In the genomic region with DNA sequence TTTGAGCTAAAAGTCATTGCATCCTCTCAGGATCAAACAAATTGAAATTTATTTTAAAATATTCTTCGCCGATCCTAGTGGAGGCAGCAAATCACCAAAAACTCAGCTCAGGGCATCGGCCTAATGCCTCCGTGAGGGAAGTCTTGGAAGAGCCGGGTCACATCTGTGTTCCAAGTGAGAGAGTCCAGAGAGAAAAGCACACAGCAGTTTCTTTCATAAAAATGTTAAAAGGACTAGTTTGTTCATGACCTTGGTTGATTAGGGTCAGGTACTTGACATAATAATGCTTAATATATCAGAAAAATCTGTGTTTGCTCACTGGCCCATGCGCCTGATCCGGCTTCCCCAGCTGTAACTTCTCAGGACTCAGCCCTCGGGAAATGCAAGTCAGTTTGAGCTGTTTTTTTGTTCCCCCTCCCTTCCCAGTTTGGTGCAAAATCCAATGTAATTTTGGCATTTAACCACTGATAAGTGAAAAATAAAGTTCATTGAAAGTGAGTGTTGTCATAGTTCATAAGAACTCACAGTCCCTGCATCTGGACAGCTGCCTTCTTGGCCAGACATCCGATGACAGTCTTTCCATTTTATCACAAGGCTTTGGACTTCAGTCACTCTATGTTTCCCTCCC, we compare ENCODE assay signal across 10 cellular contexts.
DNase-seq lines count a peak whose midpoint lies in the region; ATAC-seq and TF ChIP-seq lines count a peak whose summit lies in the region.
"Had no signal": no experiment of that assay in that cellular context is flagged by ENCODE, and none has a peak within 500 bp of the region (broad histone marks: within the 10 kb centered on the region; RNA-seq: fewer than 3 reads in every experiment).

No MANE protein-coding gene starts in this region.

- H3K36me3 Mint-ChIP-seq in activated CD4-positive, alpha-beta memory T cell treated with anti-CD3 and anti-CD28 coated beads for 36 hours: no peaks in the 10 kb centered on the region
- H3K36me3 Mint-ChIP-seq: activated naive CD8-positive, alpha-beta T cell treated with anti-CD3 and anti-CD28 coated beads for 36 hours had no signal

- H3K9ac ChIP-seq in parathyroid adenoma: no peak overlapping the region

- in situ Hi-C loops in Caki2 (cut with HindIII; ENCODE audit: low pct_unique_long_range_greater_than_20kb, low sequenced_read_pairs): no loop called here

- no peak overlapping the region for H3K4me3 Mint-ChIP-seq in activated CD4-positive, alpha-beta memory T cell treated with anti-CD3 and anti-CD28 coated beads for 36 hours
- H3K4me3 Mint-ChIP-seq: activated naive CD8-positive, alpha-beta T cell treated with anti-CD3 and anti-CD28 coated beads for 36 hours had no signal

- no peaks in the 10 kb centered on the region for H3K79me2 ChIP-seq in parathyroid adenoma

- no peak for ATAC-seq in RWPE2 (ENCODE audit: low read depth)
- peak; percentile 78 to 85 (median 82) for ATAC-seq in heart left ventricle
- no peak for ATAC-seq in HG02798 (IDR thresholded peaks at IDR 0.05; ENCODE audit: poor library complexity, unreplicated experiment)
- ATAC-seq in GM18519 (IDR thresholded peaks at IDR 0.05; ENCODE audit: low FRiP score, unreplicated experiment): no peak

- intact Hi-C loops in heart left ventricle (cut with DNase I): loop anchor here in 8 of 10 donors (1.0 to 10.0 kb wide), 7 partner anchors 74 to 516 kb away; partner anchors contain the start of gene DYRK2 (in 2 of the 8)
- intact Hi-C loops in activated CD4-positive, alpha-beta memory T cell treated with anti-CD3 and anti-CD28 coated beads for 36 hours (cut with micrococcal nuclease): no loop called here

- no peak overlapping the region for H3K27ac Mint-ChIP-seq in activated CD4-positive, alpha-beta memory T cell treated with anti-CD3 and anti-CD28 coated beads for 36 hours
- H3K27ac Mint-ChIP-seq: activated naive CD8-positive, alpha-beta T cell treated with anti-CD3 and anti-CD28 coated beads for 36 hours had no signal

- H3K9me3 Mint-ChIP-seq in activated CD4-positive, alpha-beta memory T cell treated with anti-CD3 and anti-CD28 coated beads for 36 hours: no peaks in the 10 kb centered on the region
- H3K9me3 Mint-ChIP-seq: activated naive CD8-positive, alpha-beta T cell treated with anti-CD3 and anti-CD28 coated beads for 36 hours had no signal

- H3K4me2 ChIP-seq in parathyroid adenoma (ENCODE audit: low read length): no peak overlapping the region

- no peaks in the 10 kb centered on the region for H3K9me3 ChIP-seq in RWPE2 (ENCODE audit: severe bottlenecking)
- no peaks in the 10 kb centered on the region for H3K9me3 ChIP-seq in heart left ventricle
- no peaks in the 10 kb centered on the region for H3K9me3 ChIP-seq in parathyroid adenoma (ENCODE audit: control insufficient read depth, low read length)
- H3K9me3 ChIP-seq: Caco-2 had no signal

- DNase-seq in Caki2 (ENCODE audit: low read depth) (peak; percentile 26), RWPE2 (ENCODE audit: low spot score) (no peak), heart left ventricle (peak; percentile 59 to 81 (median 75)), HCEC 1CT (no peak)
- no peak for DNase-seq in activated CD4-positive, alpha-beta memory T cell treated with anti-CD3 and anti-CD28 coated beads for 36 hours
- DNase-seq: activated naive CD8-positive, alpha-beta T cell treated with anti-CD3 and anti-CD28 coated beads for 36 hours; Caco-2 had no signal

- H3K4me1 Mint-ChIP-seq in activated CD4-positive, alpha-beta memory T cell treated with anti-CD3 and anti-CD28 coated beads for 36 hours (ENCODE audit: low read depth): peaks cover 9% of the 10 kb centered on the region

- H3K27me3 ChIP-seq in RWPE2 (ENCODE audit: insufficient read depth, poor library complexity, severe bottlenecking): no peaks in the 10 kb centered on the region
- no peaks in the 10 kb centered on the region for H3K27me3 ChIP-seq in heart left ventricle
- H3K27me3 ChIP-seq in parathyroid adenoma (ENCODE audit: control insufficient read depth, insufficient read depth, low read length): no peaks in the 10 kb centered on the region

- no peaks in the 10 kb centered on the region for H3K4me1 ChIP-seq in RWPE2 (ENCODE audit: insufficient read depth, poor library complexity, severe bottlenecking)
- peaks cover 0 to 41% (median 23%) of the 10 kb centered on the region in 12 donors for H3K4me1 ChIP-seq in heart left ventricle
- H3K4me1 ChIP-seq in parathyroid adenoma: peaks cover 14% of the 10 kb centered on the region

- H3K36me3 ChIP-seq in RWPE2 (ENCODE audit: low read depth): no peaks in the 10 kb centered on the region
- no peaks in the 10 kb centered on the region for H3K36me3 ChIP-seq in heart left ventricle
- H3K36me3 ChIP-seq in parathyroid adenoma (ENCODE audit: control insufficient read depth, insufficient read depth, low read length): no peaks in the 10 kb centered on the region

- POLR2A ChIA-PET in activated CD4-positive, alpha-beta memory T cell treated with anti-CD3 and anti-CD28 coated beads for 36 hours (lab: Charles Lee): no interaction called here

- 40 to 42% (median 41%) methylated on average over 9 of the region's 9 CpGs for WGBS in heart left ventricle, 4 donors

- CTCF ChIA-PET in activated CD4-positive, alpha-beta memory T cell treated with anti-CD3 and anti-CD28 coated beads for 36 hours (lab: Charles Lee): interaction anchor here (1.0 to 1.3 kb wide), 3 partner anchors 9 to 512 kb away, joined by 3 to 7 read pairs (median 4); no protein-coding TSS in a partner anchor

- peak; percentile 10 for TF ChIP-seq CTCF in RWPE2 (IDR thresholded peaks at IDR 0.05; ENCODE audit: poor library complexity, severe bottlenecking)
- TF ChIP-seq CTCF in heart left ventricle (IDR thresholded peaks at IDR 0.05): peak in 10 of 12 donors; percentile 22 to 62 (median 48)
- TF ChIP-seq CTCF in parathyroid adenoma (IDR thresholded peaks at IDR 0.05): peak; percentile 42

- H3K4me3 ChIP-seq in RWPE2 (ENCODE audit: severe bottlenecking) (no peak overlapping the region), heart left ventricle (no peak overlapping the region), parathyroid adenoma (ENCODE audit: low read depth, low read length) (no peak overlapping the region)

- peak overlapping the region; percentile 39 for H2AFZ ChIP-seq in parathyroid adenoma

- no peak overlapping the region for H3K27ac ChIP-seq in RWPE2 (ENCODE audit: poor library complexity, severe bottlenecking)
- peak overlapping the region in 11 of 12 donors; percentile 2 to 89 (median 55) for H3K27ac ChIP-seq in heart left ventricle
- H3K27ac ChIP-seq in parathyroid adenoma: no peak overlapping the region

- H3K27me3 Mint-ChIP-seq in activated CD4-positive, alpha-beta memory T cell treated with anti-CD3 and anti-CD28 coated beads for 36 hours: no peaks in the 10 kb centered on the region
- H3K27me3 Mint-ChIP-seq: activated naive CD8-positive, alpha-beta T cell treated with anti-CD3 and anti-CD28 coated beads for 36 hours had no signal

- TF ChIP-seq POLR2A in heart left ventricle (IDR thresholded peaks at IDR 0.05): no peak

Comparison
In these comparisons a context has a peak if more than half of its experiments do, and no peak if none do; other contexts are left out.
1. DNase-seq: peak in Caki2 (single experiment) and heart left ventricle (5 of 5); none in RWPE2 (single experiment), activated CD4-positive, alpha-beta memory T cell treated with anti-CD3 and anti-CD28 coated beads for 36 hours (single experiment) and HCEC 1CT (single experiment).
2. ATAC-seq: peak in heart left ventricle (4 of 4); none in RWPE2 (single experiment), HG02798 (single experiment) and GM18519 (single experiment).
3. H3K27ac ChIP-seq: peak in heart left ventricle (11 of 12); none in RWPE2 (single experiment) and parathyroid adenoma (single experiment).
4. Peak in every context shown above with its lines, with median percentiles within 50 percentile points of each other: CTCF ChIP-seq.